Comparison of ENCODE assay signal across 8 cellular contexts in the genomic region with DNA sequence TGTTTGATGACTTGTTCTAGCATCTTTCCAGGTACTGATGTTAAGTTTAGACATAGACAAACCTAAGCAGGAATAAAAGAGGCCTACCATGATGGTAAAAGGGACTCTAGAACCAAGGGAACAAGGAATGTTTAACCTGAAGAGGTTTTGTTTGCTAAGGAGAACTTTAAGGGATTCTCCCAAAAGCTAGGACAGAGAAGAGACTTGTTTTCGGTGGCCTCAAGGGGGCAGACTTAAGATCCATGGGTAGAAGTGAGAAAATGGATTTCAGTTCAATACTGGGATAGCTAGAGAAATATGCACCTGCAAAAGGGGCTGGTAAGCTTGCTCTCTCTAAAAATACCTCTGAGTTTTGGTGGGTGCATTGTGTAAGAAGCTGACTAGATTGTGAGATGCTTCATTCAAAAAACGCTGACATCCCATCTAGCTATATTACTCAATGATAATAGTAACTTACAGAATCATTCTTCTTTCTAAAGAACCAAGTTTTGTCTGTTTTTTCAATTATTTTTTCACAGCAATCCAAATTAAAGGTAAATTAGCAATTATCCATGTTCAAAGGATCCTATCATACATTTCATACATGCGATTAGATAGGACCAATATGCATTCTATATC. TPM values are rescaled to one million over a fixed set of nuclear protein-coding genes. Genes with fewer than 3 reads are reported as not detected.
DNase-seq lines count a peak whose midpoint lies in the region; ATAC-seq and TF ChIP-seq lines count a peak whose summit lies in the region.

No MANE protein-coding gene starts in this region.

- CTCF ChIA-PET in A673 (lab: Charles Lee): interaction anchor here (0.5 to 1.4 kb wide), 4 partner anchors 31 to 215 kb away, joined by 3 to 5 read pairs (median 4); no protein-coding TSS in a partner anchor

- H3K9me3 Mint-ChIP-seq in brain: peaks cover 0 to 4% (median 0%) of the 10 kb centered on the region in 5 experiments

- TF ChIP-seq CTCF in A673 (conservative IDR thresholded peaks at IDR 0.05; ENCODE audit: low read depth, low read length) (peak; percentile 74), GM12865 (IDR thresholded peaks at IDR 0.05; ENCODE audit: insufficient read depth, low read depth, low read length, missing control alignments) (peak; percentile 51), Loucy (conservative IDR thresholded peaks at IDR 0.05; ENCODE audit: low read length) (peak; percentile 82), brain (conservative IDR thresholded peaks at IDR 0.05) (peak; percentile 36 to 57)

- H3K36me3 ChIP-seq in A673 (ENCODE audit: insufficient read depth, low read length, poor library complexity, severe bottlenecking): no peaks in the 10 kb centered on the region
- no peaks in the 10 kb centered on the region for H3K36me3 ChIP-seq in Loucy (ENCODE audit: insufficient read depth, low read length)

- intact Hi-C loops in A673 (cut with micrococcal nuclease; ENCODE audit: unreplicated experiment): loop anchor here (1.0 to 10.0 kb wide), 4 partner anchors 136 to 294 kb away; no protein-coding TSS in a partner anchor

- no peak overlapping the region for H2AFZ ChIP-seq in Loucy (ENCODE audit: low read length)

- H3K4me3 Mint-ChIP-seq in brain: no peak overlapping the region

- H3K4me3 ChIP-seq in A673 (ENCODE audit: low read depth, low read length, poor library complexity, severe bottlenecking) (no peak overlapping the region), GM12865 (ENCODE audit: low read depth, low read length) (no peak overlapping the region), Loucy (ENCODE audit: low read length, poor library complexity, severe bottlenecking) (no peak overlapping the region)

- peaks cover 29% of the 10 kb centered on the region for H3K27me3 Mint-ChIP-seq in brain

- H3K27me3 ChIP-seq in A673 (replicated peaks; ENCODE audit: insufficient read depth, low read depth, low read length, poor library complexity) (peaks cover 20% of the 10 kb centered on the region), Loucy (ENCODE audit: insufficient read depth, low read length, poor library complexity, severe bottlenecking) (no peaks in the 10 kb centered on the region)

- no peaks in the 10 kb centered on the region for H3F3A ChIP-seq in Loucy (ENCODE audit: low read depth)

- H3K27ac Mint-ChIP-seq in brain: peak overlapping the region in 1 of 5 experiments; percentile 21

- no peaks in the 10 kb centered on the region for H3K36me3 Mint-ChIP-seq in brain

- no peak overlapping the region for H3K27ac ChIP-seq in A673 (ENCODE audit: low read depth, low read length, poor library complexity, severe bottlenecking)

- no peak overlapping the region for H3K4me2 ChIP-seq in Loucy (ENCODE audit: low read depth, low read length, poor library complexity, severe bottlenecking)

- peak; percentile 42 for DNase-seq in A673 (ENCODE audit: low spot score)
- DNase-seq in GM12865 (ENCODE audit: low read depth): peak; percentile 32
- peak; percentile 47 for DNase-seq in myocyte (ENCODE audit: low read depth)
- DNase-seq in superior temporal gyrus (ENCODE audit: extremely low spot score): no peak

- H3K4me1 ChIP-seq in A673 (ENCODE audit: insufficient read depth, low read length, poor library complexity, severe bottlenecking) (peaks cover under 1% of the 10 kb centered on the region), Loucy (ENCODE audit: insufficient read depth, low read length, poor library complexity, severe bottlenecking) (peaks cover 19% of the 10 kb centered on the region)

- POLR2A ChIA-PET in A673 (lab: Charles Lee; ENCODE audit: low non-redundant PET): interaction anchor here (0.6 kb wide), 1 partner anchor 294 kb away, joined by 3 read pairs; no protein-coding TSS in a partner anchor

- no peaks in the 10 kb centered on the region for H3K9me3 ChIP-seq in A673 (ENCODE audit: low read depth, low read length, poor library complexity, severe bottlenecking)
- no peaks in the 10 kb centered on the region for H3K9me3 ChIP-seq in Loucy (ENCODE audit: insufficient read depth, low read depth, low read length)

- no peaks in the 10 kb centered on the region for H3K9me2 ChIP-seq in Loucy (replicated peaks; ENCODE audit: low read depth, low read length)

- H3K79me2 ChIP-seq in Loucy (ENCODE audit: insufficient read depth, low read length): no peaks in the 10 kb centered on the region

- ATAC-seq in GM19324 (IDR thresholded peaks at IDR 0.05; ENCODE audit: low FRiP score, unreplicated experiment) (no peak), HG02571 (IDR thresholded peaks at IDR 0.05; ENCODE audit: unreplicated experiment) (no peak)

- peaks cover 19% of the 10 kb centered on the region for H3K4me1 Mint-ChIP-seq in brain

- H4K20me1 ChIP-seq in Loucy (ENCODE audit: insufficient read depth, low read length, poor library complexity, severe bottlenecking): no peaks in the 10 kb centered on the region

- BruUV-seq in A673 (replicated peaks; lab: Mats Ljungman, UMichigan): no TSS peak

- no peak overlapping the region for H3K9ac ChIP-seq in Loucy (ENCODE audit: low read depth, low read length, poor library complexity, severe bottlenecking)

RNA-seq across cellular contexts. Expression of gene ADRB2, which starts 5.5 kb away (rescaled TPM):
- not detected in 2 replicates for total RNA-seq in A673 (2021)
- polyA plus RNA-seq in brain (ENCODE audit: insufficient read depth, low read depth, low replicate concordance): 0.53 TPM
- 5.1 and 7.8 TPM in 2 replicates for total RNA-seq in myocyte
- 1.7 TPM for polyA plus RNA-seq in myocyte (2012)
